1 cellular context compared by ENCODE assay signal in genomic region chr22:36862251-36863242, GRCh38.
TF ChIP-seq lines count a peak whose summit lies in the region.

No MANE protein-coding gene starts in this region.

TF ChIP-seq in GM12878, 131 proteins besides CTCF, POLR2A, EP300 and RAD21 (continued from another document and continues in another):
- TF ChIP-seq HSF1 (IDR thresholded peaks at IDR 0.05; ENCODE audit: low read depth, low read length), result no peak
- peak; percentile 98 for TF ChIP-seq ZNF687 (IDR thresholded peaks at IDR 0.05)
- peak; percentile 57; the same call in 1 of the 3 replicates for TF ChIP-seq POU2F2 (IDR thresholded peaks at IDR 0.05; ENCODE audit: borderline replicate concordance, low read depth, low read length)
- TF ChIP-seq SP1 (IDR thresholded peaks at IDR 0.05; ENCODE audit: low read depth, low read length), result peak; percentile 75
- peak; percentile 41; the same call in 1 of the 2 replicates for TF ChIP-seq NKRF (conservative IDR thresholded peaks at IDR 0.05)
- TF ChIP-seq MEF2A (IDR thresholded peaks at IDR 0.05; ENCODE audit: insufficient read depth, low read depth, low read length), result 0 out of 2 replicates have a peak, but pooled peaks have one; percentile 50
- TF ChIP-seq HCFC1 (IDR thresholded peaks at IDR 0.05; ENCODE audit: low read length), result no peak
- TF ChIP-seq E2F8 (IDR thresholded peaks at IDR 0.05; ENCODE audit: low read depth, partially characterized antibody), result no peak
- TF ChIP-seq RCOR1 (conservative IDR thresholded peaks at IDR 0.05; ENCODE audit: low read depth, low read length), result no peak
- no peak for TF ChIP-seq PBX3 (IDR thresholded peaks at IDR 0.05; ENCODE audit: insufficient replicate concordance, low read depth, low read length)
- TF ChIP-seq RBBP5 (conservative IDR thresholded peaks at IDR 0.05), result no peak
- TF ChIP-seq ATF2 (IDR thresholded peaks at IDR 0.05; ENCODE audit: low read length), result no peak; the same call in 1 of the 2 replicates
- no peak for TF ChIP-seq ZBED1 (IDR thresholded peaks at IDR 0.05; ENCODE audit: borderline replicate concordance)
- no peak for TF ChIP-seq JUNB (IDR thresholded peaks at IDR 0.05)
- peak; percentile 46; the same call in 1 of the 2 replicates for TF ChIP-seq ZSCAN29 (IDR thresholded peaks at IDR 0.05)
- TF ChIP-seq USF2 (IDR thresholded peaks at IDR 0.05; ENCODE audit: borderline replicate concordance, low read depth, low read length), result no peak; the same call in 1 of the 2 replicates
- no peak for TF ChIP-seq IRF3 (IDR thresholded peaks at IDR 0.05)
- peak; percentile 98 for TF ChIP-seq TCF3 (IDR thresholded peaks at IDR 0.05; ENCODE audit: borderline replicate concordance, insufficient read depth, low read depth, low read length)
- TF ChIP-seq CEBPZ (IDR thresholded peaks at IDR 0.05; ENCODE audit: low read depth, low read length), result no peak
- peak; percentile 87 for TF ChIP-seq NR2F1 (conservative IDR thresholded peaks at IDR 0.05)
- TF ChIP-seq TCF12 (IDR thresholded peaks at IDR 0.05; ENCODE audit: low read depth, low read length), result peak; percentile 99
- no peak; the same call in 1 of the 2 replicates for TF ChIP-seq LARP7 (IDR thresholded peaks at IDR 0.05)
- no peak for TF ChIP-seq ZNF24 (IDR thresholded peaks at IDR 0.05)
- peak in 1 of 2 experiments; percentile 45; a peak in 2 of 3 replicates for TF ChIP-seq EGR1 (IDR thresholded peaks at IDR 0.05; ENCODE audit: borderline replicate concordance in 1 of 2, low read depth in 2 of 2, low read length in 2 of 2)
- peak; percentile 79 to 82 for TF ChIP-seq IKZF2 (IDR thresholded peaks at IDR 0.05)
- no peak for TF ChIP-seq ASH2L (IDR thresholded peaks at IDR 0.05; ENCODE audit: borderline replicate concordance, low read depth)
- no peak for TF ChIP-seq FOXM1 (IDR thresholded peaks at IDR 0.05; ENCODE audit: low read depth, low read length)
- TF ChIP-seq REST (IDR thresholded peaks at IDR 0.05; ENCODE audit: low read depth, low read length), result no peak
- TF ChIP-seq POLR2AphosphoS2 (IDR thresholded peaks at IDR 0.05; ENCODE audit: low read depth, low read length), result no peak
- no peak for TF ChIP-seq YBX1 (IDR thresholded peaks at IDR 0.05)
- TF ChIP-seq FOS (IDR thresholded peaks at IDR 0.05; ENCODE audit: borderline replicate concordance, extremely low read depth, insufficient read length), result no peak
- TF ChIP-seq CBX5 (IDR thresholded peaks at IDR 0.05; ENCODE audit: low read depth), result no peak
- TF ChIP-seq MXI1 (IDR thresholded peaks at IDR 0.05; ENCODE audit: low read depth, low read length), result peak; percentile 9
